Comparison of ENCODE assay signal across 8 cellular contexts in the genomic region with DNA sequence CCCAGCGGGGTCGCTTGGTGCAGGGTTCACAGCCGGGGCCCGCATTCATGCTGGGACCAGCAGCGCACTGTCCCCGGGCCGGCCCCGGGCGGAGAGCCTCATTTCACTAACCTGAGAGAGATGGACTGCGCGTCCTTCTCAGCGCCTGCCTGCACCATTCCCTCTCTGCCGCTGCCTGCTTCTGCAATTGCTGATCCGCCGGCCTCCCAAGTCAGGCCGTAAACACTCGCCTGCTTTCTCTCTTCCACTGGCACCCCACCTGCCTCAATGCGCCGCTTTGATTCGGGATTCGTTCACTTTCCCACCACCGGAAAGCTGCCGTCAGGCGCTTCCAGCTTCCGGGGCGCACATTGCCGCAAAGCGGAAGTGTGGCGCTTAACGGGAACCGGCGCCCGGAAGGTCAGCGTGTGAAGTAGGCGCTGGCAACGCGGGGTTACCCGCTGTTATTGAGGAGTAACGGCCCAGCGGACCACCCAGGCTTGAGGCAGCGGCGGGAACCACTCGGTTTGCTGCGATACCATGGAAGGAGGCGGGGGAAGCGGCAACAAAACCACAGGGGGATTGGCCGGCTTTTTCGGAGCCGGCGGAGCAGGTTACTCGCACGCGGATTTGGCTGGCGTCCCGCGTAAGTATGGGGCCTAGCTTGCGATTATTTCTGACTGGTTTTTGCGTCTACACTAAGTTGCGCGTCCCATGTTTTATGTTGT. TPM values are rescaled to one million over a fixed set of nuclear protein-coding genes. Genes with fewer than 3 reads are reported as not detected.
DNase-seq lines count a peak whose midpoint lies in the region; ATAC-seq, FAIRE-seq and TF ChIP-seq lines count a peak whose summit lies in the region.
"Not testable (repeated sequence)": the region's sequence is repeated elsewhere in the genome, so short reads cannot be mapped to it uniquely, and the experiment has no call there.

A gene with protein sequence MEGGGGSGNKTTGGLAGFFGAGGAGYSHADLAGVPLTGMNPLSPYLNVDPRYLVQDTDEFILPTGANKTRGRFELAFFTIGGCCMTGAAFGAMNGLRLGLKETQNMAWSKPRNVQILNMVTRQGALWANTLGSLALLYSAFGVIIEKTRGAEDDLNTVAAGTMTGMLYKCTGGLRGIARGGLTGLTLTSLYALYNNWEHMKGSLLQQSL (plus strand): TSS at position 384 of the 707 bp plus-strand sequence. CDS start 136 bp downstream, at position 520.

- peak within 1 kb of the TSS; percentile 60 to 80 for H3K9ac ChIP-seq in kidney (ENCODE audit: low read length in 2 of 2)

- not testable (repeated sequence) for H3K27me3 Mint-ChIP-seq in chondrocyte (ENCODE audit: low read depth)

- intact Hi-C loops in kidney (cut with DNase I), result not testable (repeated sequence)

- H3K36me3 Mint-ChIP-seq in chondrocyte (ENCODE audit: low read depth), result not testable (repeated sequence)

- H3K4me3 Mint-ChIP-seq in chondrocyte (ENCODE audit: unreplicated experiment), result peak within 1 kb of the TSS; percentile 99

- peaks cover 38% of the 10 kb centered on the region for H3K4me1 Mint-ChIP-seq in chondrocyte (ENCODE audit: low read depth)

- H3K9me3 ChIP-seq in kidney (ENCODE audit: control insufficient read depth in 1 of 2, low read length in 2 of 2), result not testable (repeated sequence)

- H3K27ac ChIP-seq in kidney (ENCODE audit: low read depth in 2 of 2, low read length in 2 of 2), result peak within 1 kb of the TSS in 1 of 2 donors; percentile 22

- H3K4me1 ChIP-seq in kidney (ENCODE audit: control insufficient read depth in 1 of 2, insufficient read depth in 1 of 2, low read depth in 1 of 2, low read length in 2 of 2), result not testable (repeated sequence)

- not testable (repeated sequence) for H3K36me3 ChIP-seq in kidney (ENCODE audit: control insufficient read depth in 1 of 2, insufficient read depth in 2 of 2, low read length in 2 of 2)

- ATAC-seq in GM19035 (IDR thresholded peaks at IDR 0.05; ENCODE audit: unreplicated experiment), result peak; percentile 71
- peak; percentile 67 for ATAC-seq in HG03342 (IDR thresholded peaks at IDR 0.05; ENCODE audit: unreplicated experiment)

- H3K27ac Mint-ChIP-seq in chondrocyte (ENCODE audit: unreplicated experiment), result peak within 1 kb of the TSS; percentile 98

- H3K9me3 Mint-ChIP-seq in chondrocyte (ENCODE audit: low read depth), result not testable (repeated sequence)

- H3K4me3 ChIP-seq in AG10803 (ENCODE audit: low read length), result peak within 1 kb of the TSS; percentile 73
- peak within 1 kb of the TSS; percentile 89 to 90 for H3K4me3 ChIP-seq in kidney (ENCODE audit: low read length in 2 of 2)

- FAIRE-seq in kidney (lab: Jason Lieb, UNC), result not testable (repeated sequence)

- peak; percentile 81 for DNase-seq in AG10803 (ENCODE audit: low read depth)
- DNase-seq in NCI-H524 (lab: John Stamatoyannopoulos, UW), result peak; percentile 0 to 50
- DNase-seq in activated CD4-positive, alpha-beta T cell treated with anti-CD3 and anti-CD28 coated beads for 4 hours, result peak; percentile 80 to 81
- DNase-seq in chondrocyte (ENCODE audit: low spot score), result peak; percentile 94
- peak; percentile 95 for DNase-seq in kidney
- DNase-seq in stimulated activated CD4-positive, alpha-beta T cell treated with anti-CD3 and anti-CD28 coated beads, Interleukin-12 subunit alpha, Interleukin-12 subunit beta, amount 100 ng/mL, for 4 hours, result peak; percentile 81

- not testable (repeated sequence) for TF ChIP-seq CTCF in AG10803 (conservative IDR thresholded peaks at IDR 0.05; ENCODE audit: low read length); chondrocyte (IDR thresholded peaks at IDR 0.05); kidney (IDR thresholded peaks at IDR 0.05; ENCODE audit: borderline replicate concordance, extremely low read depth, insufficient read depth)

RNA-seq across cellular contexts. Expression of the gene that starts here (rescaled TPM):
- total RNA-seq in chondrocyte (60.2 to 68.2 TPM (median 62.4 TPM) in 3 replicates), kidney (52.0 TPM)
- polyA plus RNA-seq in kidney (ENCODE audit: insufficient read depth, low read depth, low replicate concordance), result 107 TPM

Comparison
In these comparisons a context has a peak if more than half of its experiments do, and no peak if none do; other contexts are left out.
1. DNase-seq: peak in every context shown above with its lines; median percentile 95 in kidney; 94 in chondrocyte; 81 in AG10803; 81 in stimulated activated CD4-positive, alpha-beta T cell treated with anti-CD3 and anti-CD28 coated beads, Interleukin-12 subunit alpha, Interleukin-12 subunit beta, amount 100 ng/mL, for 4 hours; 80 in activated CD4-positive, alpha-beta T cell treated with anti-CD3 and anti-CD28 coated beads for 4 hours; 25 in NCI-H524.